In the genomic region with DNA sequence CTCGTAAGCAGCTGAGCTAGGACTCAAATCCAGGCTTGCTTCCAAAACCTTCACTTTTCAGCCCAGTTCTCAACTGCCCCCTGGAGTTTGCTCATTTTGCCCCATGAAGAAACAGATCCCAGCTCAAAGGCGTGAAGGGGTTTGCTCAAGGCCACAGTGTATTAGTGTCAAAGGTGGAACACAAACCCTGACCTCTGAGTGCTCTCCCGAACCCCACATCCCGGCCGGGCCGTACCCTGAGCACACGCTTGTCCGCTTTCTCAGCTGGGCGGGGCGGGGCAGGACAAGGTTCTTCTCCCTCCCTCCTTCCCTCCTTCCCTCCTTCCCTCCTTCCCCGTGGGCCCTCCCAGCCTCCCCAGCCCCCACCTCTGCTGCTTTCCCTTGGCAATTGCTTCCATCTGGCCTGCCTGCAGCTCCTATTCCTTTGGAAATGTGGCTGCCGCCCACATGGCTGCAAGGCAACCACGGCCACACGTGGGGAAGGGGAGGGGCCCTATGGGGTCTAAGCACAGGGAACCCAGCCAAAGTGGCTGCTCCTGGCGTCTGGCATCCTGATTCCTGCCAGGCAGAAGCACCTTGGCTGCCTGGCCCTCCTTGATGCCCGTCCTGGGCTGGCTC, we compare ENCODE assay signal across 8 cellular contexts. TPM values are rescaled to one million over a fixed set of nuclear protein-coding genes. Genes with fewer than 3 reads are reported as not detected.
DNase-seq lines count a peak whose midpoint lies in the region; ATAC-seq, FAIRE-seq and TF ChIP-seq lines count a peak whose summit lies in the region.

No MANE protein-coding gene starts in this region.

- H3K9ac ChIP-seq in K562 (ENCODE audit: insufficient read depth in 1 of 2, low read depth in 2 of 2, low read length in 2 of 2) (peak overlapping the region; percentile 30 to 75), subcutaneous abdominal adipose tissue (ENCODE audit: low read length in 5 of 5) (peak overlapping the region in 1 of 5 donors; percentile 47)

- in situ Hi-C loops in K562 (cut with MboI): no loop called here

- peaks cover 8 to 21% of the 10 kb centered on the region in 2 donors for H3K4me1 Mint-ChIP-seq in stimulated activated naive B cell treated with anti-CD40 and anti-IgM and Interleukin-4, amounts not matched to agents 10 μg/mL and 1 μg/mL and 100 μg/mL, for 72 hours
- H3K4me1 Mint-ChIP-seq in progenitor cell of endocrine pancreas (ENCODE audit: low read depth): peaks cover 5% of the 10 kb centered on the region

- H3K4me1 ChIP-seq in K562 (replicated peaks in 1 of 2; ENCODE audit: control insufficient read depth in 2 of 2, insufficient read depth in 2 of 2, low read length in 2 of 2) (peaks cover 9 to 42% of the 10 kb centered on the region in 2 experiments; a peak in 4 of 5 replicates), subcutaneous abdominal adipose tissue (ENCODE audit: control insufficient read depth in 5 of 5, insufficient read depth in 5 of 5, low read length in 5 of 5) (peaks cover 15 to 66% (median 62%) of the 10 kb centered on the region in 5 donors)

- H3K79me2 ChIP-seq in K562 (ENCODE audit: control insufficient read depth, insufficient read depth, low read length): peaks cover 14% of the 10 kb centered on the region

- H4K20me1 ChIP-seq in K562 (replicated peaks; ENCODE audit: control insufficient read depth, insufficient read depth, low read length): peaks cover 12% of the 10 kb centered on the region; the same call in 1 of the 2 replicates

- peak; percentile 31 to 45 (median 33); a peak in 3 of 6 replicates for TF ChIP-seq CTCF in K562 (IDR thresholded peaks at IDR 0.05 in 2 of 3, conservative IDR thresholded peaks at IDR 0.05 in 1 of 3; ENCODE audit: insufficient read depth in 2 of 3, low read depth in 1 of 3, low read length in 3 of 3)
- no peak for TF ChIP-seq CTCF in progenitor cell of endocrine pancreas (IDR thresholded peaks at IDR 0.05; ENCODE audit: unreplicated experiment)

- H3K9me3 Mint-ChIP-seq in stimulated activated naive B cell treated with anti-CD40 and anti-IgM and Interleukin-4, amounts not matched to agents 10 μg/mL and 1 μg/mL and 100 μg/mL, for 72 hours: no peaks in the 10 kb centered on the region
- no peaks in the 10 kb centered on the region for H3K9me3 Mint-ChIP-seq in progenitor cell of endocrine pancreas (ENCODE audit: low read depth)

- intact Hi-C loops in K562 (cut with micrococcal nuclease): no loop called here

- BruUV-seq in K562 (replicated peaks; lab: Mats Ljungman, UMichigan): no TSS peak

- H3K9me1 ChIP-seq in K562 (ENCODE audit: control insufficient read depth, insufficient read depth, low read length): no peaks in the 10 kb centered on the region

- H3K27ac ChIP-seq in K562 (ENCODE audit: extremely low read depth, low read depth, low read length): no peak overlapping the region
- peak overlapping the region; percentile 60 for H3K27ac ChIP-seq in subcutaneous abdominal adipose tissue (ENCODE audit: low read depth, low read length)

- POLR2A ChIA-PET in K562 (lab: Yijun Ruan, JAX): no interaction called here

- no peak for TF ChIP-seq POLR2A in K562 (conservative IDR thresholded peaks at IDR 0.05)

- H3K36me3 Mint-ChIP-seq in stimulated activated naive B cell treated with anti-CD40 and anti-IgM and Interleukin-4, amounts not matched to agents 10 μg/mL and 1 μg/mL and 100 μg/mL, for 72 hours: no peaks in the 10 kb centered on the region
- H3K36me3 Mint-ChIP-seq in progenitor cell of endocrine pancreas (ENCODE audit: insufficient read depth): no peaks in the 10 kb centered on the region

- no peaks in the 10 kb centered on the region for H3K27me3 ChIP-seq in K562 (ENCODE audit: control insufficient read depth in 2 of 2, insufficient read depth in 2 of 2, low read length in 2 of 2)
- no peaks in the 10 kb centered on the region for H3K27me3 ChIP-seq in subcutaneous abdominal adipose tissue (ENCODE audit: control insufficient read depth in 5 of 5, insufficient read depth in 4 of 5, low read length in 5 of 5)

- H3K36me3 ChIP-seq in K562 (ENCODE audit: control insufficient read depth, insufficient read depth, low read length) (no peaks in the 10 kb centered on the region), subcutaneous abdominal adipose tissue (ENCODE audit: control insufficient read depth in 5 of 5, insufficient read depth in 5 of 5, low read length in 5 of 5) (no peaks in the 10 kb centered on the region)

- H2AFZ ChIP-seq in K562 (ENCODE audit: low read depth, low read length): no peak overlapping the region

- no peak overlapping the region for H3K4me3 ChIP-seq in K562
- H3K4me3 ChIP-seq in subcutaneous abdominal adipose tissue (ENCODE audit: low read depth in 1 of 5, low read length in 5 of 5): peak overlapping the region in 4 of 5 donors; percentile 9 to 48 (median 36)

- no peak for TF ChIP-seq EP300 in K562 (IDR thresholded peaks at IDR 0.05; ENCODE audit: low read length)

- TF ChIP-seq RAD21 in K562 (CRISPR knock-in tag; conservative IDR thresholded peaks at IDR 0.05 in 1 of 2, IDR thresholded peaks at IDR 0.05 in 1 of 2): peak in 1 of 2 experiments; percentile 46; a peak in 1 of 4 replicates

- WGBS in K562 (ENCODE audit: insufficient coverage, low coverage, missing lambda C conversion rate): 33% methylated on average over 12 of the region's 16 CpGs

- no peak for ATAC-seq in K562
- ATAC-seq in stimulated activated naive B cell treated with anti-CD40 and anti-IgM and Interleukin-4, amounts not matched to agents 10 μg/mL and 1 μg/mL and 100 μg/mL, for 72 hours (replicated peaks): no peak

- H3K9me3 ChIP-seq in K562 (replicated peaks; ENCODE audit: control insufficient read depth, insufficient read depth, low read depth, low read length) (no peaks in the 10 kb centered on the region), subcutaneous abdominal adipose tissue (ENCODE audit: control insufficient read depth in 5 of 5, low read length in 5 of 5) (no peaks in the 10 kb centered on the region)

- H3K27ac Mint-ChIP-seq in stimulated activated naive B cell treated with anti-CD40 and anti-IgM and Interleukin-4, amounts not matched to agents 10 μg/mL and 1 μg/mL and 100 μg/mL, for 72 hours: no peak overlapping the region
- H3K27ac Mint-ChIP-seq in progenitor cell of endocrine pancreas: no peak overlapping the region

- FAIRE-seq in K562 (lab: Jason Lieb, UNC): peak; percentile 35

- DNase-seq in HT-29 (ENCODE audit: low spot score) (peak; percentile 43), K562 (ENCODE audit: extremely low read depth in 1 of 4, low spot score in 3 of 4) (peak in 3 of 4 experiments; percentile 21 to 54 (median 49)), hippocampal formation (lab: John Stamatoyannopoulos, UW) (peak; percentile 56 to 66), SW480 (ENCODE audit: low spot score) (no peak), progenitor cell of endocrine pancreas (ENCODE audit: low spot score, unreplicated experiment) (no peak)
- DNase-seq in activated CD4-positive, CD25-positive, alpha-beta regulatory T cell (lab: John Stamatoyannopoulos, UW): no peak
- DNase-seq in stimulated activated naive B cell treated with anti-CD40 and anti-IgM and Interleukin-4, amounts not matched to agents 10 μg/mL and 1 μg/mL and 100 μg/mL, for 72 hours: no peak

- CTCF ChIA-PET in K562 (lab: Yijun Ruan, JAX; ENCODE audit: low intra/inter-chr PET ratio): interaction anchor here (2.4 kb wide), 1 partner anchor 49 kb away, joined by 9 read pairs; no protein-coding TSS in a partner anchor

- no peak overlapping the region for H3K4me2 ChIP-seq in K562 (ENCODE audit: insufficient read depth, low read length)

- H3K4me3 Mint-ChIP-seq in stimulated activated naive B cell treated with anti-CD40 and anti-IgM and Interleukin-4, amounts not matched to agents 10 μg/mL and 1 μg/mL and 100 μg/mL, for 72 hours: no peak overlapping the region
- no peak overlapping the region for H3K4me3 Mint-ChIP-seq in progenitor cell of endocrine pancreas (ENCODE audit: low read depth)

- no peaks in the 10 kb centered on the region for H3K27me3 Mint-ChIP-seq in stimulated activated naive B cell treated with anti-CD40 and anti-IgM and Interleukin-4, amounts not matched to agents 10 μg/mL and 1 μg/mL and 100 μg/mL, for 72 hours
- H3K27me3 Mint-ChIP-seq in progenitor cell of endocrine pancreas: peaks cover 4% of the 10 kb centered on the region

RNA-seq across cellular contexts. Expression of gene ST3GAL4, which starts 4.1 kb away (rescaled TPM):
- total RNA-seq in HT-29 (2014; rRNA removed; shearing (Covaris generic)): 140 and 158 TPM in 2 replicates
- 11.3 and 26.5 TPM in 2 replicates for total RNA-seq in K562 (2011; cell fraction: chromatin; rRNA removed; ENCODE audit: low replicate concordance)
- total RNA-seq in K562 (2011; cell fraction: nucleolus; rRNA removed): 24.2 and 25.7 TPM in 2 replicates
- total RNA-seq in K562 (2011; cell fraction: nucleoplasm; rRNA removed): 22.4 and 23.4 TPM in 2 replicates
- total RNA-seq in K562 (2014; rRNA removed) (10.5 and 16.9 TPM in 2 replicates), K562 (2014; rRNA removed; fragmentation: Illumina TruSeq; extraction: Trizol) (6.2 and 8.2 TPM in 2 replicates), K562 (2015; rRNA removed; fragmentation: Illumina TruSeq; extraction: Trizol) (6.0 and 6.7 TPM in 2 replicates), K562 (2021) (13.7 and 15.2 TPM in 2 replicates), progenitor cell of endocrine pancreas (7.8 and 8.8 TPM in 2 replicates)
- polyA plus RNA-seq in K562 (2011; rRNA removed) (10.7 and 15.4 TPM in 2 replicates), K562 (2014; fragmentation: Illumina TruSeq; extraction: Trizol) (17.8 and 22.9 TPM in 2 replicates), K562 (2014; fragmentation: Nextera tagmentation; extraction: Ambion mirVana) (under 1 TPM; 0.27 to 0.53 TPM), K562 (2014; rRNA removed) (13.8 and 16.7 TPM in 2 replicates)
- 12.8 and 18.7 TPM in 2 replicates for polyA plus RNA-seq in K562 (2011; cell fraction: cytosol; rRNA removed)
- polyA plus RNA-seq in K562 (2011; cell fraction: nucleus; rRNA removed): 10.4 and 18.7 TPM in 2 replicates
- 8.2 and 14.5 TPM in 2 replicates for polyA plus RNA-seq in K562 (2012)
- polyA minus RNA-seq in K562 (2011; rRNA and poly(A)+ RNA removed): 2.6 and 6.2 TPM in 2 replicates
- polyA minus RNA-seq in K562 (2011; cell fraction: cytosol; rRNA and poly(A)+ RNA removed): 7.9 and 8.3 TPM in 2 replicates
- polyA minus RNA-seq in K562 (2011; cell fraction: nucleus; rRNA and poly(A)+ RNA removed): 3.8 and 5.3 TPM in 2 replicates

RNA-seq across cellular contexts. Expression of gene DCPS, which starts 55.7 kb away (rescaled TPM):
- total RNA-seq in HT-29 (2014; rRNA removed; shearing (Covaris generic)): 51.0 and 63.2 TPM in 2 replicates
- 5.6 and 9.2 TPM in 2 replicates for total RNA-seq in K562 (2011; cell fraction: chromatin; rRNA removed; ENCODE audit: low replicate concordance)
- 11.2 and 12.0 TPM in 2 replicates for total RNA-seq in K562 (2011; cell fraction: nucleolus; rRNA removed)
- 7.4 and 9.0 TPM in 2 replicates for total RNA-seq in K562 (2011; cell fraction: nucleoplasm; rRNA removed)
- 16.5 and 23.8 TPM in 2 replicates for total RNA-seq in K562 (2014; rRNA removed)
- 10.8 and 11.1 TPM in 2 replicates for total RNA-seq in K562 (2014; rRNA removed; fragmentation: Illumina TruSeq; extraction: Trizol)
- total RNA-seq in K562 (2015; rRNA removed; fragmentation: Illumina TruSeq; extraction: Trizol): 17.9 and 18.9 TPM in 2 replicates
- 23.0 and 24.6 TPM in 2 replicates for total RNA-seq in K562 (2021)
- polyA plus RNA-seq in K562 (2011; rRNA removed): 16.8 and 25.9 TPM in 2 replicates
- polyA plus RNA-seq in K562 (2011; cell fraction: cytosol; rRNA removed): 27.0 and 56.5 TPM in 2 replicates
- polyA plus RNA-seq in K562 (2011; cell fraction: nucleus; rRNA removed): 7.1 and 12.9 TPM in 2 replicates
- 21.5 and 26.3 TPM in 2 replicates for polyA plus RNA-seq in K562 (2012)
- 37.2 and 38.1 TPM in 2 replicates for polyA plus RNA-seq in K562 (2014; fragmentation: Illumina TruSeq; extraction: Trizol)
- 10 to 100 TPM in 1 of 2 experiments, 1 to 10 TPM in 1; 8.7 to 17.8 TPM for polyA plus RNA-seq in K562 (2014; fragmentation: Nextera tagmentation; extraction: Ambion mirVana)
- polyA plus RNA-seq in K562 (2014; rRNA removed): 23.3 and 27.2 TPM in 2 replicates
- 6.6 and 12.8 TPM in 2 replicates for polyA minus RNA-seq in K562 (2011; rRNA and poly(A)+ RNA removed)
- 9.0 and 12.5 TPM in 2 replicates for polyA minus RNA-seq in K562 (2011; cell fraction: cytosol; rRNA and poly(A)+ RNA removed)
- polyA minus RNA-seq in K562 (2011; cell fraction: nucleus; rRNA and poly(A)+ RNA removed): 5.8 and 6.1 TPM in 2 replicates
- total RNA-seq in progenitor cell of endocrine pancreas: 14.1 and 17.9 TPM in 2 replicates

Comparison
In these comparisons a context has a peak if more than half of its experiments do, and no peak if none do; other contexts are left out.
1. DNase-seq: peak in HT-29 (single experiment), K562 (3 of 4) and hippocampal formation (2 of 2); none in activated CD4-positive, CD25-positive, alpha-beta regulatory T cell (0 of 4), stimulated activated naive B cell treated with anti-CD40 and anti-IgM and Interleukin-4, amounts not matched to agents 10 μg/mL and 1 μg/mL and 100 μg/mL, for 72 hours (single experiment), SW480 (single experiment) and progenitor cell of endocrine pancreas (single experiment).